Comparison of ENCODE assay signal across 8 cellular contexts in the genomic region with DNA sequence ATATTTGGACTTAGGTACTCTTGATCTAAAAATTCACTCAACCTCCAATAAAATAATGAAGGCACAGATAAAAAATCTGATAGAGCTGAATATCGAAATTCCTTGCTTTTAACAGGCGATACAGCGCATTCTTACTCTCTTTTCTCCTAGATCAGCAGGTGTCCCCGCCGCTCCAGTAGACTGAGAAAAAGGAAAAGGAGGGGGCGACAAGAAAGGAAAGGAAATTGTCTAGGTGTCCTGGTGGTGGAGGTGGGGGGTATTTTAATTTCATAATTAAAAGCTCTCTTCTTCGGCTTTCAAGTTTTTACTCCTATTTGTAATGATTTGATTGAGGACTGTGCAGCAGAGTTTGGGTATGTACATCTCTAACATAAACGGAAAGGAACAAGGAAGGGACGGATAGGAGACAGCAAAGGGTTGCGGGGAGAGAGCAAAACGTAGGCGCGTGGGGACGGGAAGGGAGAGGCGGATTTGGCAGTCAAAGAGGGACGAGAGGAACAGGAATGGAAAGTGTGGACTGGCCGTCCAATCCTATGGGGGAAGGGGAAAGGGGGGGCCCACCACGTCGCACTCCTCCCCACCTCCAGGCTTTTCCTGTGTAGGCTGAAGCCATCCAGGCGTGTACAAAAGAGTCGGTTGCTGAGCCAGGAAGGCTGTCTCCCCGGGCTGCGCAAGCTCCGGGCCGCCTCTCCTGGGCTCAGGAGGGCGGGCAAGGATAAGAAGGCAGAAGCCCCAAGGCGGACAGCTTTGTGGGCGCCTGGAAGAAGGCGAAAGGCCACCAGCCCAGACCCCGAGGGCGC. TPM values are rescaled to one million over a fixed set of nuclear protein-coding genes. Genes with fewer than 3 reads are reported as not detected.
DNase-seq lines count a peak whose midpoint lies in the region; ATAC-seq and TF ChIP-seq lines count a peak whose summit lies in the region.

No MANE protein-coding gene starts in this region.

- H3K36me3 ChIP-seq in ACC112 (ENCODE audit: insufficient read depth, low read length) (no peaks in the 10 kb centered on the region), right lobe of liver (no peaks in the 10 kb centered on the region)

- H3K27ac ChIP-seq in ACC112 (ENCODE audit: low read depth, low read length) (peak overlapping the region; percentile 92), right lobe of liver (peak overlapping the region; percentile 97 to 99 (median 98))

- peaks cover 16% of the 10 kb centered on the region for H3K27me3 Mint-ChIP-seq in T-helper 2 cell treated with Interferon-gamma antibody and Interleukin-4, amounts not matched to agents 5 μg/mL and 100 μg/mL, for 36 hours (ENCODE audit: low read depth)

- H3K27ac Mint-ChIP-seq in T-helper 2 cell treated with Interferon-gamma antibody and Interleukin-4, amounts not matched to agents 5 μg/mL and 100 μg/mL, for 36 hours = peak overlapping the region; percentile 92

- H3K9me3 ChIP-seq in right lobe of liver = no peaks in the 10 kb centered on the region

- H3K9me3 Mint-ChIP-seq in T-helper 2 cell treated with Interferon-gamma antibody and Interleukin-4, amounts not matched to agents 5 μg/mL and 100 μg/mL, for 36 hours = no peaks in the 10 kb centered on the region

- peak in 1 of 4 donors; percentile 13 for TF ChIP-seq CTCF in right lobe of liver (IDR thresholded peaks at IDR 0.05)

- no peaks in the 10 kb centered on the region for H3K36me3 Mint-ChIP-seq in T-helper 2 cell treated with Interferon-gamma antibody and Interleukin-4, amounts not matched to agents 5 μg/mL and 100 μg/mL, for 36 hours (ENCODE audit: low read depth)

- 3% methylated on average over 21 of the region's 31 CpGs for WGBS in right lobe of liver (ENCODE audit: insufficient coverage, low coverage, low lambda C conversion rate, missing lambda C conversion rate)

- peak; percentile 95 for DNase-seq in NCI-H146 (lab: John Stamatoyannopoulos, UW)
- DNase-seq in T-helper 2 cell treated with Interferon-gamma antibody and Interleukin-4, amounts not matched to agents 5 μg/mL and 100 μg/mL, for 36 hours (ENCODE audit: low spot score) = peak; percentile 18
- peak; percentile 87 for DNase-seq in ecto neural progenitor cell (ENCODE audit: low spot score)
- DNase-seq in right lobe of liver = peak; percentile 80 to 84 (median 81)
- peak; percentile 20 for DNase-seq in stimulated activated CD8-positive, alpha-beta memory T cell treated with anti-CD3 and anti-CD28 coated beads, Interleukin-12 subunit alpha, Interleukin-12 subunit beta, amount 100 ng/mL, for 4 hours (ENCODE audit: low read depth)

- ATAC-seq in GM18499 (IDR thresholded peaks at IDR 0.05; ENCODE audit: insufficient read depth, unreplicated experiment) (peak; percentile 16), HG02885 (IDR thresholded peaks at IDR 0.05; ENCODE audit: poor library complexity, unreplicated experiment) (peak; percentile 39), right lobe of liver (peak; percentile 83 to 90 (median 88))

- peaks cover 17% of the 10 kb centered on the region for H3K4me1 Mint-ChIP-seq in T-helper 2 cell treated with Interferon-gamma antibody and Interleukin-4, amounts not matched to agents 5 μg/mL and 100 μg/mL, for 36 hours (ENCODE audit: low read depth)

- TF ChIP-seq POLR2A in right lobe of liver (IDR thresholded peaks at IDR 0.05) = peak; percentile 72

- H3K4me3 Mint-ChIP-seq in T-helper 2 cell treated with Interferon-gamma antibody and Interleukin-4, amounts not matched to agents 5 μg/mL and 100 μg/mL, for 36 hours = peak overlapping the region; percentile 82

- H3K4me3 ChIP-seq in ACC112 (ENCODE audit: low read depth, low read length) (peak overlapping the region; percentile 91), right lobe of liver (peak overlapping the region; percentile 64 to 80 (median 66))

- H3K27me3 ChIP-seq in ACC112 (ENCODE audit: insufficient read depth, low read length) = no peaks in the 10 kb centered on the region
- no peaks in the 10 kb centered on the region for H3K27me3 ChIP-seq in right lobe of liver

- peak overlapping the region; percentile 79 for H2AFZ ChIP-seq in ACC112 (ENCODE audit: low read length, unreplicated experiment)

- peaks cover 37% of the 10 kb centered on the region for H3K79me2 ChIP-seq in ACC112 (ENCODE audit: control insufficient read depth, insufficient read depth, low read length, unreplicated experiment)

- intact Hi-C loops in right lobe of liver (cut with DNase I) = no loop called here

- H3K4me1 ChIP-seq in ACC112 (ENCODE audit: control insufficient read depth, insufficient read depth, low read length, unreplicated experiment) (peaks cover 10% of the 10 kb centered on the region), right lobe of liver (no peaks in the 10 kb centered on the region)

RNA-seq across cellular contexts. Expression of gene HECTD2, which starts 0.9 kb away (rescaled TPM):
- 1 to 10 TPM; 1.5 to 3.7 (median 3.1) TPM for total RNA-seq in right lobe of liver

Comparison
In these comparisons a context has a peak if more than half of its experiments do, and no peak if none do; other contexts are left out.
1. Peak in every context shown above with its lines: DNase-seq, ATAC-seq, H3K4me3 ChIP-seq and H3K27ac ChIP-seq.
2. ATAC-seq: peak in every context shown above with its lines; median percentile 88 in right lobe of liver; 39 in HG02885; 16 in GM18499.
3. DNase-seq: peak in every context shown above with its lines; median percentile 95 in NCI-H146; 87 in ecto neural progenitor cell; 81 in right lobe of liver; 20 in stimulated activated CD8-positive, alpha-beta memory T cell treated with anti-CD3 and anti-CD28 coated beads, Interleukin-12 subunit alpha, Interleukin-12 subunit beta, amount 100 ng/mL, for 4 hours; 18 in T-helper 2 cell treated with Interferon-gamma antibody and Interleukin-4, amounts not matched to agents 5 μg/mL and 100 μg/mL, for 36 hours.